ENCODE assay signal across 1 cellular context in the genomic region with DNA sequence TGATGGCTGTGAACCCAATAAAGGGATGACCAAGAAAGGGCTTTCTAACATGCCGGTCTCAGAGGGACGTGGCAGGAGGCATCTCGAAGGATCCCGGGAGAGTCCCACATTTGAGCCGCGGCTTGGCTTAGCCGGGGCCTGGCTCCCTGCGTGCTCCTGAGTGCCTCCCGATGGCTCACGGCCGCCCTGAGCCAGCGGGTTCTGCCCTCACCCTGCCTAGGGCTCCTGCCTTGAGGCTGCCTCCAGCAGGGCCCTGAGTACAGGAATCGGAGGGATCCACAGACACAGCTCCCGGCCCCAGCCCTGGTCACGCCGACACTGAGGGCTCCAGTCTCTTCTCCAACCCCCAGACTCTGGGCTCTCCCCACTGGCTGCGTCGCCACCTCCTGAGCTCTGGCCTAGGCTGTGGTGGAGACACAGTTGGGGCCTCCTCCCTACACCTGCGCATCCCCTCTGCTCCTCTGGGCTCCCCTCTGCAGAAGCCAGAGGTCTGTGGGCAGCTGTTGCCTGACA.
TF ChIP-seq lines count a peak whose summit lies in the region.

No MANE protein-coding gene starts in this region.

TF ChIP-seq in HepG2, 621 proteins besides CTCF, POLR2A, EP300 and RAD21 (continued from another document):
- no peak for TF ChIP-seq DRAP1 (CRISPR knock-in tag; IDR thresholded peaks at IDR 0.05)
- no peak for TF ChIP-seq GPBP1L1 (CRISPR knock-in tag; IDR thresholded peaks at IDR 0.05)
- no peak for TF ChIP-seq REPIN1 (CRISPR knock-in tag; IDR thresholded peaks at IDR 0.05; ENCODE audit: borderline replicate concordance, low read depth)
- TF ChIP-seq, protein P1, sequence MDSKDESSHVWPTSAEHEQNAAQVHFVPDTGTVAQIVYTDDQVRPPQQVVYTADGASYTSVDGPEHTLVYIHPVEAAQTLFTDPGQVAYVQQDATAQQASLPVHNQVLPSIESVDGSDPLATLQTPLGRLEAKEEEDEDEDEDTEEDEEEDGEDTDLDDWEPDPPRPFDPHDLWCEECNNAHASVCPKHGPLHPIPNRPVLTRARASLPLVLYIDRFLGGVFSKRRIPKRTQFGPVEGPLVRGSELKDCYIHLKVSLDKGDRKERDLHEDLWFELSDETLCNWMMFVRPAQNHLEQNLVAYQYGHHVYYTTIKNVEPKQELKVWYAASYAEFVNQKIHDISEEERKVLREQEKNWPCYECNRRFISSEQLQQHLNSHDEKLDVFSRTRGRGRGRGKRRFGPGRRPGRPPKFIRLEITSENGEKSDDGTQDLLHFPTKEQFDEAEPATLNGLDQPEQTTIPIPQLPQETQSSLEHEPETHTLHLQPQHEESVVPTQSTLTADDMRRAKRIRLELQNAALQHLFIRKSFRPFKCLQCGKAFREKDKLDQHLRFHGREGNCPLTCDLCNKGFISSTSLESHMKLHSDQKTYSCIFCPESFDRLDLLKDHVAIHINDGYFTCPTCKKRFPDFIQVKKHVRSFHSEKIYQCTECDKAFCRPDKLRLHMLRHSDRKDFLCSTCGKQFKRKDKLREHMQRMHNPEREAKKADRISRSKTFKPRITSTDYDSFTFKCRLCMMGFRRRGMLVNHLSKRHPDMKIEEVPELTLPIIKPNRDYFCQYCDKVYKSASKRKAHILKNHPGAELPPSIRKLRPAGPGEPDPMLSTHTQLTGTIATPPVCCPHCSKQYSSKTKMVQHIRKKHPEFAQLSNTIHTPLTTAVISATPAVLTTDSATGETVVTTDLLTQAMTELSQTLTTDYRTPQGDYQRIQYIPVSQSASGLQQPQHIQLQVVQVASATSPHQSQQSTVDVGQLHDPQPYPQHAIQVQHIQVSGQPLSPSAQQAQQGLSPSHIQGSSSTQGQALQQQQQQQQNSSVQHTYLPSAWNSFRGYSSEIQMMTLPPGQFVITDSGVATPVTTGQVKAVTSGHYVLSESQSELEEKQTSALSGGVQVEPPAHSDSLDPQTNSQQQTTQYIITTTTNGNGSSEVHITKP (CRISPR knock-in tag; IDR thresholded peaks at IDR 0.05; ENCODE audit: low read depth): no peak
- TF ChIP-seq, protein P2, sequence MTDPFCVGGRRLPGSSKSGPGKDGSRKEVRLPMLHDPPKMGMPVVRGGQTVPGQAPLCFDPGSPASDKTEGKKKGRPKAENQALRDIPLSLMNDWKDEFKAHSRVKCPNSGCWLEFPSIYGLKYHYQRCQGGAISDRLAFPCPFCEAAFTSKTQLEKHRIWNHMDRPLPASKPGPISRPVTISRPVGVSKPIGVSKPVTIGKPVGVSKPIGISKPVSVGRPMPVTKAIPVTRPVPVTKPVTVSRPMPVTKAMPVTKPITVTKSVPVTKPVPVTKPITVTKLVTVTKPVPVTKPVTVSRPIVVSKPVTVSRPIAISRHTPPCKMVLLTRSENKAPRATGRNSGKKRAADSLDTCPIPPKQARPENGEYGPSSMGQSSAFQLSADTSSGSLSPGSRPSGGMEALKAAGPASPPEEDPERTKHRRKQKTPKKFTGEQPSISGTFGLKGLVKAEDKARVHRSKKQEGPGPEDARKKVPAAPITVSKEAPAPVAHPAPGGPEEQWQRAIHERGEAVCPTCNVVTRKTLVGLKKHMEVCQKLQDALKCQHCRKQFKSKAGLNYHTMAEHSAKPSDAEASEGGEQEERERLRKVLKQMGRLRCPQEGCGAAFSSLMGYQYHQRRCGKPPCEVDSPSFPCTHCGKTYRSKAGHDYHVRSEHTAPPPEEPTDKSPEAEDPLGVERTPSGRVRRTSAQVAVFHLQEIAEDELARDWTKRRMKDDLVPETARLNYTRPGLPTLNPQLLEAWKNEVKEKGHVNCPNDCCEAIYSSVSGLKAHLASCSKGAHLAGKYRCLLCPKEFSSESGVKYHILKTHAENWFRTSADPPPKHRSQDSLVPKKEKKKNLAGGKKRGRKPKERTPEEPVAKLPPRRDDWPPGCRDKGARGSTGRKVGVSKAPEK (CRISPR knock-in tag; IDR thresholded peaks at IDR 0.05; ENCODE audit: borderline replicate concordance): no peak
- TF ChIP-seq KAT8 (CRISPR knock-in tag; IDR thresholded peaks at IDR 0.05): no peak
- no peak for TF ChIP-seq HNF1B (CRISPR knock-in tag; IDR thresholded peaks at IDR 0.05)
